13 cellular contexts compared by ENCODE assay signal in the genomic region with DNA sequence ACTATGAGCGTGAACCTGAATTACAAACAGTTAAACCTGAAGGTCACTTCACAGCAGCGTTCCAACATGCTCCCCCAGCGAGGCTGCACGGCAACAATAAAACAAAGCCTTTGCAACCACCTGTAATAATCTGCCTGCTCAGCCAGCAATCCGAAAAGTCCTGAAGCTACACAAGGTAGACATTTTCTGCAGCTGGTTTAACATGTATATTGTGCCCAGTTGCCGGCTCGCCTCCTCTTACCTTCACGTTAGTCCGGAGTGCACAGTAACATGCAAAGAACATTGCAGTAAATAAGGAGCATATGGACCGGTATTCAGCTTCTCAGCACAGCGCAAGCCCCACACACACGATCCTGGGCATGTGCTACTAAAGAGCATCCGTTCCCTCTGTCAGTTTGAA.
DNase-seq lines count a peak whose midpoint lies in the region; ATAC-seq and TF ChIP-seq lines count a peak whose summit lies in the region.
"Had no signal": no experiment of that assay in that cellular context is flagged by ENCODE, and none has a peak within 500 bp of the region (broad histone marks: within the 10 kb centered on the region; RNA-seq: fewer than 3 reads in every experiment).

No MANE protein-coding gene starts in this region.

- no peaks in the 10 kb centered on the region for H3K9me3 ChIP-seq in Caco-2

- H3K36me3 Mint-ChIP-seq in Caco-2 (ENCODE audit: insufficient read depth, unreplicated experiment) (no peaks in the 10 kb centered on the region), WTC11 (no peaks in the 10 kb centered on the region)

- POLR2A ChIA-PET in Caco-2 (lab: Charles Lee): no interaction called here
- POLR2A ChIA-PET in WTC11 (lab: Charles Lee): no interaction called here

- TF ChIP-seq CTCF in Caco-2 (IDR thresholded peaks at IDR 0.05; ENCODE audit: insufficient read depth in 1 of 2, low read depth in 1 of 2, low read length in 1 of 2, severe bottlenecking in 1 of 2, unreplicated experiment in 1 of 2) (no peak), WTC11 (IDR thresholded peaks at IDR 0.05) (no peak)

- H3K27ac Mint-ChIP-seq in Caco-2 (ENCODE audit: unreplicated experiment) (no peak overlapping the region), WTC11 (no peak overlapping the region; the same call in 1 of the 2 replicates)
- H3K27ac Mint-ChIP-seq: activated naive CD8-positive, alpha-beta T cell treated with anti-CD3 and anti-CD28 coated beads, Interleukin-2, amount 50 U/mL, for 24 hours had no signal

- CTCF ChIA-PET in Caco-2 (lab: Charles Lee): no interaction called here
- CTCF ChIA-PET in WTC11 (lab: Charles Lee): interaction anchor here (0.6 to 1.7 kb wide), 3 partner anchors 10 to 23 kb away, joined by 3 to 4 read pairs (median 3); no protein-coding TSS in a partner anchor

- 0 out of 2 replicates have a peak, but pooled peaks cover 1% of the 10 kb centered on the region for H3K27me3 ChIP-seq in Caco-2 (replicated peaks; ENCODE audit: control insufficient read depth, insufficient read depth, low read length)

- no peaks in the 10 kb centered on the region for H3K4me1 ChIP-seq in Caco-2

- H3K4me3 Mint-ChIP-seq in Caco-2 (ENCODE audit: unreplicated experiment) (peak overlapping the region; percentile 59), WTC11 (peak overlapping the region; percentile 59)
- H3K4me3 Mint-ChIP-seq: activated naive CD8-positive, alpha-beta T cell treated with anti-CD3 and anti-CD28 coated beads, Interleukin-2, amount 50 U/mL, for 24 hours had no signal

- peaks cover 7% of the 10 kb centered on the region for H3K4me1 Mint-ChIP-seq in Caco-2 (ENCODE audit: low read depth, unreplicated experiment)
- peaks cover 66% of the 10 kb centered on the region for H3K4me1 Mint-ChIP-seq in WTC11
- H3K4me1 Mint-ChIP-seq: activated naive CD8-positive, alpha-beta T cell treated with anti-CD3 and anti-CD28 coated beads, Interleukin-2, amount 50 U/mL, for 24 hours had no signal

- DNase-seq in Caco-2 (no peak), WTC11 (ENCODE audit: low spot score) (no peak), left ventricle myocardium superior (peak; percentile 20), posterior cingulate gyrus (peak in 6 of 10 donors; percentile 9 to 81 (median 42)), NCI-H1930 (lab: John Stamatoyannopoulos, UW) (no peak), NCI-H2196 treated with DMSO at 0.1 percent for 48 hours (lab: John Stamatoyannopoulos, UW; ENCODE audit: unreplicated experiment) (no peak), SW 1271 (lab: John Stamatoyannopoulos, UW) (no peak), cortex of kidney (lab: John Stamatoyannopoulos, UW) (no peak)
- DNase-seq: activated naive CD8-positive, alpha-beta T cell treated with anti-CD3 and anti-CD28 coated beads, Interleukin-2, amount 50 U/mL, for 24 hours; NCI-H1436; NK-92 treated with Interleukin-12 subunit alpha and Interleukin-12 subunit beta, amount 100 ng/mL, for 24 hours; occipital lobe; stimulated activated CD4-positive, alpha-beta T cell treated with anti-CD3 and anti-CD28 coated beads, Interleukin-4, amount 100 ng/mL, for 1 hour had no signal

- H3K9me3 Mint-ChIP-seq in Caco-2 (ENCODE audit: unreplicated experiment) (no peaks in the 10 kb centered on the region), WTC11 (no peaks in the 10 kb centered on the region)

- no TSS peak for BruUV-seq in Caco-2 (replicated peaks; lab: Mats Ljungman, UMichigan)

- intact Hi-C loops in Caco-2 (cut with micrococcal nuclease; ENCODE audit: unreplicated experiment) (no loop called here), left ventricle myocardium superior (cut with micrococcal nuclease) (no loop called here), posterior cingulate gyrus (cut with DNase I) (no loop called here)

- no peak overlapping the region for H3K4me3 ChIP-seq in Caco-2 (ENCODE audit: low read depth, low read length)

- no peaks in the 10 kb centered on the region for H3K36me3 ChIP-seq in Caco-2 (ENCODE audit: control insufficient read depth, insufficient read depth, low read length)

- peaks cover 12% of the 10 kb centered on the region for H3K27me3 Mint-ChIP-seq in Caco-2 (ENCODE audit: insufficient read depth, unreplicated experiment)
- H3K27me3 Mint-ChIP-seq in WTC11 (ENCODE audit: low read depth): no peaks in the 10 kb centered on the region
- H3K27me3 Mint-ChIP-seq: activated naive CD8-positive, alpha-beta T cell treated with anti-CD3 and anti-CD28 coated beads, Interleukin-2, amount 50 U/mL, for 24 hours had no signal

- peak; percentile 60 for ATAC-seq in WTC11
- ATAC-seq in left ventricle myocardium superior: peak; percentile 77
- ATAC-seq: activated naive CD8-positive, alpha-beta T cell treated with anti-CD3 and anti-CD28 coated beads, Interleukin-2, amount 50 U/mL, for 24 hours had no signal

TF ChIP-seq in WTC11, 78 proteins besides CTCF, POLR2A, EP300 and RAD21:
- TF ChIP-seq TEAD4 (CRISPR knock-in tag; IDR thresholded peaks at IDR 0.05): no peak
- no peak for TF ChIP-seq EMX1 (CRISPR knock-in tag; IDR thresholded peaks at IDR 0.05)
- TF ChIP-seq, protein P1, sequence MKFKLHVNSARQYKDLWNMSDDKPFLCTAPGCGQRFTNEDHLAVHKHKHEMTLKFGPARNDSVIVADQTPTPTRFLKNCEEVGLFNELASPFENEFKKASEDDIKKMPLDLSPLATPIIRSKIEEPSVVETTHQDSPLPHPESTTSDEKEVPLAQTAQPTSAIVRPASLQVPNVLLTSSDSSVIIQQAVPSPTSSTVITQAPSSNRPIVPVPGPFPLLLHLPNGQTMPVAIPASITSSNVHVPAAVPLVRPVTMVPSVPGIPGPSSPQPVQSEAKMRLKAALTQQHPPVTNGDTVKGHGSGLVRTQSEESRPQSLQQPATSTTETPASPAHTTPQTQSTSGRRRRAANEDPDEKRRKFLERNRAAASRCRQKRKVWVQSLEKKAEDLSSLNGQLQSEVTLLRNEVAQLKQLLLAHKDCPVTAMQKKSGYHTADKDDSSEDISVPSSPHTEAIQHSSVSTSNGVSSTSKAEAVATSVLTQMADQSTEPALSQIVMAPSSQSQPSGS (CRISPR knock-in tag; IDR thresholded peaks at IDR 0.05; ENCODE audit: borderline replicate concordance, low read depth): no peak
- no peak for TF ChIP-seq CREB1 (CRISPR knock-in tag; IDR thresholded peaks at IDR 0.05)
- TF ChIP-seq ZNF416 (CRISPR knock-in tag; IDR thresholded peaks at IDR 0.05): no peak
- no peak for TF ChIP-seq PRRX2 (CRISPR knock-in tag; IDR thresholded peaks at IDR 0.05)

Comparison
In these comparisons a context has a peak if more than half of its experiments do, and no peak if none do; other contexts are left out.
1. DNase-seq: peak in left ventricle myocardium superior (single experiment) and posterior cingulate gyrus (6 of 10); none in Caco-2 (0 of 2), WTC11 (single experiment), NCI-H1930 (0 of 2), NCI-H2196 treated with DMSO at 0.1 percent for 48 hours (single experiment), SW 1271 (0 of 2) and cortex of kidney (single experiment).